Comparison of ENCODE assay signal across 15 cellular contexts in genomic region chr3:88807471-88808090, GRCh38.
A peak's percentile ranks its signal among the peaks of the same experiment; 100 is the strongest.
DNase-seq lines count a peak whose midpoint lies in the region; ATAC-seq, FAIRE-seq and TF ChIP-seq lines count a peak whose summit lies in the region.
"Had no signal": no experiment of that assay in that cellular context is flagged by ENCODE, and none has a peak within 500 bp of the region (broad histone marks: within the 10 kb centered on the region; RNA-seq: fewer than 3 reads in every experiment).

No MANE protein-coding gene starts in this region.

- H4K20me1 ChIP-seq in SK-N-SH (ENCODE audit: insufficient read depth) (no peaks in the 10 kb centered on the region), mammary epithelial cell (ENCODE audit: insufficient read depth, low read length) (no peaks in the 10 kb centered on the region), hepatocyte (ENCODE audit: insufficient read depth, poor library complexity, severe bottlenecking) (no peaks in the 10 kb centered on the region)

- no TSS peak for BruUV-seq in mammary epithelial cell (replicated peaks; lab: Mats Ljungman, UMichigan)

- H3K9me2 ChIP-seq in SK-N-SH = no peaks in the 10 kb centered on the region
- H3K9me2 ChIP-seq in hepatocyte (replicated peaks; ENCODE audit: insufficient read depth) = no peaks in the 10 kb centered on the region

- H3K4me1 ChIP-seq in SK-N-SH (ENCODE audit: control insufficient read depth in 1 of 2, insufficient read depth in 2 of 2, low read depth in 1 of 2, low read length in 1 of 2) (no peaks in the 10 kb centered on the region; a peak in 1 of 4 replicates), mammary epithelial cell (ENCODE audit: insufficient read depth, low read length) (peaks cover 26% of the 10 kb centered on the region), hepatocyte (ENCODE audit: insufficient read depth) (peaks cover 13% of the 10 kb centered on the region), ascending aorta (no peaks in the 10 kb centered on the region)
- H3K4me1 ChIP-seq: thyroid gland had no signal

- 1% methylated on average over 3 of the region's 3 CpGs for WGBS in SK-N-SH (ENCODE audit: low lambda C conversion rate)
- 6% methylated on average over 3 of the region's 3 CpGs for WGBS in mammary epithelial cell (ENCODE audit: low coverage, missing lambda C conversion rate)
- 32% methylated on average over 3 of the region's 3 CpGs for WGBS in hepatocyte (ENCODE audit: low lambda C conversion rate, missing lambda C conversion rate)

- H3K36me3 ChIP-seq in SK-N-SH (replicated peaks in 1 of 2; ENCODE audit: control insufficient read depth in 1 of 2, insufficient read depth in 2 of 2, low read length in 1 of 2) (no peaks in the 10 kb centered on the region), mammary epithelial cell (ENCODE audit: insufficient read depth, low read length) (peaks cover 1% of the 10 kb centered on the region), hepatocyte (replicated peaks; ENCODE audit: insufficient read depth, low read depth) (no peaks in the 10 kb centered on the region), ascending aorta (no peaks in the 10 kb centered on the region)
- H3K36me3 ChIP-seq: thyroid gland had no signal

- H3K4me2 ChIP-seq in SK-N-SH (no peak overlapping the region), mammary epithelial cell (ENCODE audit: insufficient read depth, low read depth, low read length) (peak overlapping the region; percentile 77), hepatocyte (peak overlapping the region; percentile 14)

- no peak for TF ChIP-seq CTCF in SK-N-SH (IDR thresholded peaks at IDR 0.05)
- TF ChIP-seq CTCF in mammary epithelial cell (conservative IDR thresholded peaks at IDR 0.05 in 1 of 2, IDR thresholded peaks at IDR 0.05 in 1 of 2; ENCODE audit: extremely low read depth in 1 of 2, insufficient read depth in 1 of 2, low read depth in 1 of 2, low read length in 2 of 2) = no peak
- TF ChIP-seq CTCF in hepatocyte (IDR thresholded peaks at IDR 0.05; ENCODE audit: poor library complexity) = no peak
- no peak for TF ChIP-seq CTCF in ascending aorta (IDR thresholded peaks at IDR 0.05)

- H3K9me3 ChIP-seq in SK-N-SH (no peaks in the 10 kb centered on the region), mammary epithelial cell (replicated peaks; ENCODE audit: insufficient read depth, low read length) (no peaks in the 10 kb centered on the region), hepatocyte (ENCODE audit: low read depth) (no peaks in the 10 kb centered on the region), ascending aorta (no peaks in the 10 kb centered on the region)
- H3K9me3 ChIP-seq: thyroid gland had no signal

- POLR2A ChIA-PET in SK-N-SH (lab: Yijun Ruan, JAX) = no interaction called here

- H3K27ac ChIP-seq in SK-N-SH (ENCODE audit: low read depth in 2 of 2, low read length in 1 of 2) (no peak overlapping the region), mammary epithelial cell (ENCODE audit: insufficient read depth, low read depth, low read length) (peak overlapping the region; percentile 41), hepatocyte (peak overlapping the region; percentile 46), ascending aorta (no peak overlapping the region)
- H3K27ac ChIP-seq: thyroid gland had no signal

- H3K27me3 ChIP-seq in SK-N-SH (ENCODE audit: insufficient read depth) = no peaks in the 10 kb centered on the region
- H3K27me3 ChIP-seq in mammary epithelial cell (ENCODE audit: insufficient read depth, low read length) = no peaks in the 10 kb centered on the region
- H3K27me3 ChIP-seq in hepatocyte = no peaks in the 10 kb centered on the region
- no peaks in the 10 kb centered on the region for H3K27me3 ChIP-seq in ascending aorta
- H3K27me3 ChIP-seq: thyroid gland had no signal

- DNase-seq in SK-N-SH = no peak
- peak; percentile 72 for DNase-seq in mammary epithelial cell
- DNase-seq in hepatocyte (ENCODE audit: low spot score) = no peak
- peak; percentile 26 for DNase-seq in urothelium cell line (ENCODE audit: low spot score)
- DNase-seq in NCI-H1092 treated with DMSO at 0.1 percent for 48 hours (lab: John Stamatoyannopoulos, UW) = no peak
- DNase-seq in ascending aorta (ENCODE audit: low spot score in 2 of 2) = no peak
- DNase-seq: 8988T; activated CD4-positive, alpha-beta T cell treated with anti-CD3 and anti-CD28 coated beads, Interleukin-2, amount 50 U/mL, for 4 hours; DMS 273 treated with DMSO at 0.1 percent for 48 hours; H9; NCI-H1092; stimulated activated CD4-positive, alpha-beta T cell treated with anti-CD3 and anti-CD28 coated beads, Interleukin-15, amount 100 ng/mL, for 24 hours; thyroid gland had no signal

- in situ Hi-C loops in mammary epithelial cell (cut with MboI; ENCODE audit: low sequenced_read_pairs in 2 of 2) = no loop called here

- CTCF ChIA-PET in SK-N-SH (lab: Yijun Ruan, JAX) = no interaction called here
- CTCF ChIA-PET in mammary epithelial cell (lab: Charles Lee; ENCODE audit: low non-redundant PET) = no interaction called here

- no peak overlapping the region for H3K9ac ChIP-seq in SK-N-SH
- H3K9ac ChIP-seq in mammary epithelial cell (ENCODE audit: insufficient read depth, low read length) = no peak overlapping the region

- intact Hi-C loops in mammary epithelial cell (cut with micrococcal nuclease) (loop anchor here (2.0 to 5.0 kb wide), 2 partner anchors 95 to 291 kb away; no protein-coding TSS in a partner anchor), ascending aorta (cut with DNase I) (no loop called here)

- no peak overlapping the region for H3K4me3 ChIP-seq in SK-N-SH (ENCODE audit: low read depth in 2 of 2, low read length in 1 of 2)
- H3K4me3 ChIP-seq in mammary epithelial cell (replicated peaks in 1 of 3; ENCODE audit: insufficient read depth in 1 of 3, low read depth in 2 of 3, low read length in 3 of 3) = no peak overlapping the region
- no peak overlapping the region for H3K4me3 ChIP-seq in hepatocyte
- H3K4me3 ChIP-seq in ascending aorta = no peak overlapping the region
- H3K4me3 ChIP-seq: thyroid gland had no signal

- no peak for TF ChIP-seq RAD21 in SK-N-SH (IDR thresholded peaks at IDR 0.05; ENCODE audit: low read length)

- peaks cover 4% of the 10 kb centered on the region for H3F3A ChIP-seq in SK-N-SH (replicated peaks; ENCODE audit: insufficient read depth)

- TF ChIP-seq EP300 in SK-N-SH (IDR thresholded peaks at IDR 0.05; ENCODE audit: borderline replicate concordance in 1 of 2, low read depth in 1 of 2, low read length in 1 of 2) = no peak

- H3K79me2 ChIP-seq in SK-N-SH (ENCODE audit: insufficient read depth) = no peaks in the 10 kb centered on the region
- no peaks in the 10 kb centered on the region for H3K79me2 ChIP-seq in mammary epithelial cell (ENCODE audit: insufficient read depth, low read length)
- H3K79me2 ChIP-seq in hepatocyte = no peaks in the 10 kb centered on the region

- no peak overlapping the region for H2AFZ ChIP-seq in SK-N-SH (ENCODE audit: low read depth)
- peak overlapping the region; percentile 40 for H2AFZ ChIP-seq in mammary epithelial cell (ENCODE audit: low read depth, low read length)
- H2AFZ ChIP-seq in hepatocyte = peak overlapping the region; percentile 12

- no peak for FAIRE-seq in urothelium cell line (lab: Jason Lieb, UNC)

- dilution Hi-C loops in mammary epithelial cell (cut with HindIII; ENCODE audit: low sequenced_read_pairs) = no loop called here

- ATAC-seq in SK-N-SH treated with all-trans-retinoic acid at 6 μM for 48 hours (no peak), GM21717 (IDR thresholded peaks at IDR 0.05; ENCODE audit: unreplicated experiment) (no peak)

TF ChIP-seq in SK-N-SH, 30 proteins besides CTCF, POLR2A, EP300 and RAD21:
- 0 out of 2 replicates have a peak, but pooled peaks have one; percentile 3 for TF ChIP-seq FOSL2 (IDR thresholded peaks at IDR 0.05; ENCODE audit: borderline replicate concordance, low read depth)
- TF ChIP-seq FOXM1 (IDR thresholded peaks at IDR 0.05; ENCODE audit: low read depth) = no peak
- no peak for TF ChIP-seq TAF1 (IDR thresholded peaks at IDR 0.05; ENCODE audit: borderline replicate concordance, low read depth, low read length)
TF ChIP-seq in SK-N-SH: peak in this region for 1.

TF ChIP-seq in SK-N-SH treated with all-trans-retinoic acid at 6 μM for 48 hours, 23 proteins besides CTCF, POLR2A, EP300 and RAD21 (continues in another document):
- TF ChIP-seq ESRRG (CRISPR knock-in tag; IDR thresholded peaks at IDR 0.05) = no peak
- no peak for TF ChIP-seq RARB (CRISPR knock-in tag; IDR thresholded peaks at IDR 0.05)
- no peak for TF ChIP-seq TOX (CRISPR knock-in tag; IDR thresholded peaks at IDR 0.05; ENCODE audit: borderline replicate concordance)
- no peak for TF ChIP-seq CSRNP3 (CRISPR knock-in tag; IDR thresholded peaks at IDR 0.05)
- no peak for TF ChIP-seq CREB5 (CRISPR knock-in tag; IDR thresholded peaks at IDR 0.05; ENCODE audit: low read depth)
- TF ChIP-seq ZFP3 (CRISPR knock-in tag; IDR thresholded peaks at IDR 0.05) = no peak
- no peak for TF ChIP-seq ZFP30 (CRISPR knock-in tag; IDR thresholded peaks at IDR 0.05)
- TF ChIP-seq CSDC2 (CRISPR knock-in tag; IDR thresholded peaks at IDR 0.05) = no peak

Comparison
In these comparisons a context has a peak if more than half of its experiments do, and no peak if none do; other contexts are left out.
1. DNase-seq: peak in mammary epithelial cell (single experiment) and urothelium cell line (single experiment); none in SK-N-SH (single experiment), hepatocyte (single experiment), NCI-H1092 treated with DMSO at 0.1 percent for 48 hours (single experiment) and ascending aorta (0 of 2).
2. H3K27ac ChIP-seq: peak in mammary epithelial cell (single experiment) and hepatocyte (single experiment); none in SK-N-SH (0 of 2) and ascending aorta (0 of 2).